In the genomic region with DNA sequence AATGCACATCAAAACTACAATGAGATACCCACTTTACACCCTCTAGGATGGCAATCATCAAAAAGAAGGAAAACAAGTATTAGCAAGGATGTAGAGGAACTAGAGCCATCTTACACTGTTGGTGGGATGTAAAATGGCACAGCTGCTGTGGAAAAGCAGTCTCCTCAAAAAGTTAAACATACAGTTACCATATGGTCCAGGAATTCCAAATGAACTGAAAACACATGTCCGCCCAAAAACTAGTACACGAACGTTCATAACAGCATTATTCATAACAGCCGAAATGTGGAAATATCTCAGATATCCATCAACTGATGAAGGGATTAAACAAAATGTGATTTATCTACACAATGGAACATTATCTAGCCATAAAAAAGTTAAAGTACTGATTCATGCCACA, we compare ENCODE assay signal across 22 cellular contexts.
"Had no signal": no experiment of that assay in that cellular context is flagged by ENCODE, and none has a peak within 500 bp of the region (broad histone marks: within the 10 kb centered on the region; RNA-seq: fewer than 3 reads in every experiment).

No MANE protein-coding gene starts in this region.

- H3K4me1 ChIP-seq: SJCRH30 had no signal

- FAIRE-seq: HepG2, K562, RCC 7860 had no signal

- H3K27ac ChIP-seq: KMS-11, SJCRH30 had no signal

- H3K27me3 ChIP-seq: SJCRH30 had no signal

- H3K4me3 ChIP-seq: K562, SJCRH30 had no signal

- ATAC-seq: HepG2, K562, SK-N-SH treated with all-trans-retinoic acid at 6 μM for 48 hours had no signal

- DNase-seq: Kasumi-1, MM.1S, NCI-H1092 treated with DMSO at 0.1 percent for 48 hours, NCI-H1436, NCI-H187, NCI-H2029, NCI-H2081 treated with DMSO at 0.1 percent for 48 hours, NCI-H2171, NCI-H226, NCI-H446, NCI-H510A, NCI-H524 treated with DMSO at 0.1 percent for 48 hours, NCI-H69, NCI-H774, Right ventricle myocardium superior, RPMI8226, SJCRH30 had no signal

- H3K9me3 ChIP-seq: SJCRH30 had no signal
